1 cellular context compared by ENCODE assay signal in genomic region chr5:140148508-140148907, GRCh38.
TF ChIP-seq lines count a peak whose summit lies in the region.

No MANE protein-coding gene starts in this region.

TF ChIP-seq in HepG2, 621 proteins besides CTCF, POLR2A, EP300 and RAD21:
- TF ChIP-seq TEF (CRISPR knock-in tag; IDR thresholded peaks at IDR 0.05) (no peak), ZKSCAN5 (CRISPR knock-in tag; IDR thresholded peaks at IDR 0.05) (no peak), MTA1 (CRISPR knock-in tag; IDR thresholded peaks at IDR 0.05; ENCODE audit: borderline replicate concordance) (no peak), CBFB (CRISPR knock-in tag; IDR thresholded peaks at IDR 0.05) (no peak), ZNF543 (CRISPR knock-in tag; IDR thresholded peaks at IDR 0.05) (no peak), IKZF4 (CRISPR knock-in tag; IDR thresholded peaks at IDR 0.05; ENCODE audit: borderline replicate concordance, low read depth, not compliant biosample characterization) (no peak), TMF1 (CRISPR knock-in tag; IDR thresholded peaks at IDR 0.05; ENCODE audit: low read depth) (no peak), HIVEP1 (CRISPR knock-in tag; IDR thresholded peaks at IDR 0.05) (no peak), PRDM15 (CRISPR knock-in tag; IDR thresholded peaks at IDR 0.05) (no peak), RFX5 (IDR thresholded peaks at IDR 0.05; ENCODE audit: low read depth, low read length) (no peak), CCDC6 (CRISPR knock-in tag; IDR thresholded peaks at IDR 0.05) (no peak), ATAD3A (CRISPR knock-in tag; IDR thresholded peaks at IDR 0.05) (no peak), ZNF776 (CRISPR knock-in tag; IDR thresholded peaks at IDR 0.05) (no peak), ZNF768 (CRISPR knock-in tag; IDR thresholded peaks at IDR 0.05) (no peak), SMARCE1 (IDR thresholded peaks at IDR 0.05; ENCODE audit: borderline replicate concordance) (no peak), CEBPZ (IDR thresholded peaks at IDR 0.05; ENCODE audit: low read length) (no peak), ZBTB14 (CRISPR knock-in tag; IDR thresholded peaks at IDR 0.05) (no peak), KDM3A (CRISPR knock-in tag; IDR thresholded peaks at IDR 0.05; ENCODE audit: low read depth) (no peak), TCF12 (IDR thresholded peaks at IDR 0.05) (no peak), TCF12 (CRISPR knock-in tag; IDR thresholded peaks at IDR 0.05) (no peak)
